Comparison of ENCODE assay signal across 41 cellular contexts in genomic region chr2:94966689-94967088, GRCh38. TPM values are rescaled to one million over a fixed set of nuclear protein-coding genes. Genes with fewer than 3 reads are reported as not detected.
"Had no signal": no experiment of that assay in that cellular context is flagged by ENCODE, and none has a peak within 500 bp of the region (broad histone marks: within the 10 kb centered on the region; RNA-seq: fewer than 3 reads in every experiment).

No MANE protein-coding gene starts in this region.

- DNase-seq: activated effector memory CD4-positive, alpha-beta T cell treated with anti-CD3 and anti-CD28 coated beads, Interleukin-2, amount 50 U/mL, for 16 hours; activated effector memory CD4-positive, alpha-beta T cell treated with Interleukin-2 at 50 U/mL for 16 hours; activated gamma-delta T cell; activated gamma-delta T cell treated with Interleukin-2 at 50 U/mL for 16 hours; activated naive CD4-positive, alpha-beta T cell; activated naive CD4-positive, alpha-beta T cell treated with anti-CD3 and anti-CD28 coated beads for 36 hours; activated naive CD4-positive, alpha-beta T cell treated with anti-CD3 and anti-CD28 coated beads, Interleukin-2, amount 50 U/mL, for 16 hours; activated naive CD4-positive, alpha-beta T cell treated with Interleukin-2 at 50 U/mL for 16 hours; activated naive CD8-positive, alpha-beta T cell treated with anti-CD3 and anti-CD28 coated beads for 36 hours; activated naive CD8-positive, alpha-beta T cell treated with anti-CD3 and anti-CD28 coated beads, Interleukin-2, amount 10 ng/mL, durations not matched to agents 7 days and 5 days; activated naive CD8-positive, alpha-beta T cell treated with anti-CD3 and anti-CD28 coated beads, Interleukin-2, amount 50 U/mL, for 24 hours; activated T-cell treated with anti-CD3 and anti-CD28 coated beads, Interleukin-2, amount 50 U/mL, for 1 hour; activated T-cell treated with anti-CD3 and anti-CD28 coated beads, Interleukin-2, amount 50 U/mL, for 24 hours; activated T-cell treated with anti-CD3 and anti-CD28 coated beads, Interleukin-2, amount 50 U/mL, for 4 hours; activated T-cell treated with anti-CD3 and anti-CD28 coated beads, Interleukin-2, amount 50 U/mL, for 48 hours; activated T-cell treated with anti-CD3 and anti-CD28 coated beads, Interleukin-2, amount 50 U/mL, for 72 hours; adrenal gland; amniotic stem cell; amygdala; anterior cingulate cortex; aorta; body of pancreas; brain microvascular endothelial cell; caudate nucleus; central memory CD4-positive, alpha-beta T cell; cerebellar nuclear complex had no signal

- H3K4me3 Mint-ChIP-seq: activated naive CD4-positive, alpha-beta T cell treated with anti-CD3 and anti-CD28 coated beads for 36 hours; activated naive CD4-positive, alpha-beta T cell treated with anti-CD3 and anti-CD28 coated beads, Interleukin-2, amount 50 U/mL, for 24 hours; activated naive CD8-positive, alpha-beta T cell; activated naive CD8-positive, alpha-beta T cell treated with anti-CD3 and anti-CD28 coated beads for 36 hours; activated naive CD8-positive, alpha-beta T cell treated with anti-CD3 and anti-CD28 coated beads, Interleukin-2, amount 10 ng/mL, durations not matched to agents 7 days and 5 days; activated naive CD8-positive, alpha-beta T cell treated with anti-CD3 and anti-CD28 coated beads, Interleukin-2, amount 50 U/mL, for 24 hours; activated T-cell treated with anti-CD3 and anti-CD28 coated beads, Interleukin-2, amount 50 U/mL, for 24 hours; activated T-cell treated with anti-CD3 and anti-CD28 coated beads, Interleukin-2, amount 50 U/mL, for 4 hours; activated T-cell treated with anti-CD3 and anti-CD28 coated beads, Interleukin-2, amount 50 U/mL, for 72 hours; activated T-helper 1 cell treated with anti-CD3 and anti-CD28 coated beads, Interleukin-12 subunit alpha, Interleukin-12 subunit beta, Interleukin-2, Interleukin-4 antibody, amounts not matched to agents 30 ng/mL and 10 ng/mL and 1 ng/mL, durations not matched to agents 14 hours and 24 hours and 36 hours; activated T-helper 17 cell treated with anti-CD3 and anti-CD28 coated beads, Interleukin-2, amount 50 U/mL, for 72 hours; brain; central memory CD8-positive, alpha-beta T cell had no signal

- H3K9me3 ChIP-seq: adrenal gland, ascending aorta, body of pancreas, breast epithelium had no signal

- H3K36me3 Mint-ChIP-seq: activated naive CD4-positive, alpha-beta T cell treated with anti-CD3 and anti-CD28 coated beads, Interleukin-2, amount 50 U/mL, for 24 hours; activated naive CD4-positive, alpha-beta T cell treated with anti-CD3 and anti-CD28 coated beads, Interleukin-2, amount 50 U/mL, for 72 hours; activated naive CD8-positive, alpha-beta T cell; activated naive CD8-positive, alpha-beta T cell treated with anti-CD3 and anti-CD28 coated beads for 36 hours; activated naive CD8-positive, alpha-beta T cell treated with anti-CD3 and anti-CD28 coated beads, Interleukin-2, amount 10 ng/mL, durations not matched to agents 7 days and 5 days; brain had no signal

- H3K27ac ChIP-seq: adrenal gland, ascending aorta, body of pancreas, brain microvascular endothelial cell, breast epithelium, cardiac muscle cell had no signal

- H3K27ac Mint-ChIP-seq: activated naive CD4-positive, alpha-beta T cell treated with anti-CD3 and anti-CD28 coated beads for 36 hours; activated naive CD4-positive, alpha-beta T cell treated with anti-CD3 and anti-CD28 coated beads, Interleukin-2, amount 50 U/mL, for 24 hours; activated naive CD4-positive, alpha-beta T cell treated with anti-CD3 and anti-CD28 coated beads, Interleukin-2, amount 50 U/mL, for 72 hours; activated naive CD8-positive, alpha-beta T cell; activated naive CD8-positive, alpha-beta T cell treated with anti-CD3 and anti-CD28 coated beads for 36 hours; activated naive CD8-positive, alpha-beta T cell treated with anti-CD3 and anti-CD28 coated beads, Interleukin-2, amount 10 ng/mL, durations not matched to agents 7 days and 5 days; activated naive CD8-positive, alpha-beta T cell treated with anti-CD3 and anti-CD28 coated beads, Interleukin-2, amount 50 U/mL, for 24 hours; activated T-cell treated with anti-CD3 and anti-CD28 coated beads, Interleukin-2, amount 50 U/mL, for 24 hours; activated T-cell treated with anti-CD3 and anti-CD28 coated beads, Interleukin-2, amount 50 U/mL, for 72 hours; activated T-helper 1 cell treated with anti-CD3 and anti-CD28 coated beads, Interleukin-12 subunit alpha, Interleukin-12 subunit beta, Interleukin-2, Interleukin-4 antibody, amounts not matched to agents 30 ng/mL and 10 ng/mL and 1 ng/mL, durations not matched to agents 14 hours and 24 hours and 36 hours; activated T-helper 17 cell treated with anti-CD3 and anti-CD28 coated beads, Interleukin-2, amount 50 U/mL, for 72 hours; activated T-helper 2 cell treated with anti-CD3 and anti-CD28 coated beads, Interferon-gamma antibody, Interleukin-2, Interleukin-4, amounts not matched to agents 10 μg/mL and 5 μg/mL and 100 μg/mL, durations not matched to agents 14 hours and 24 hours and 36 hours; brain had no signal

- ATAC-seq: activated naive CD4-positive, alpha-beta T cell treated with anti-CD3 and anti-CD28 coated beads, Interleukin-2, amount 50 U/mL, for 72 hours; activated naive CD8-positive, alpha-beta T cell treated with anti-CD3 and anti-CD28 coated beads, Interleukin-2, amount 50 U/mL, for 24 hours; activated T-cell treated with anti-CD3 and anti-CD28 coated beads, Interleukin-2, amount 50 U/mL, for 4 hours; activated T-cell treated with anti-CD3 and anti-CD28 coated beads, Interleukin-2, amount 50 U/mL, for 72 hours; activated T-helper 17 cell treated with anti-CD3 and anti-CD28 coated beads, Interleukin-2, amount 50 U/mL, for 72 hours; body of pancreas had no signal

- H3K27me3 ChIP-seq: adrenal gland, ascending aorta, body of pancreas, brain microvascular endothelial cell, cardiac muscle cell had no signal

- H3K4me1 Mint-ChIP-seq: activated naive CD4-positive, alpha-beta T cell treated with anti-CD3 and anti-CD28 coated beads, Interleukin-2, amount 50 U/mL, for 24 hours; activated naive CD8-positive, alpha-beta T cell treated with anti-CD3 and anti-CD28 coated beads for 36 hours; activated naive CD8-positive, alpha-beta T cell treated with anti-CD3 and anti-CD28 coated beads, Interleukin-2, amount 10 ng/mL, durations not matched to agents 7 days and 5 days; activated naive CD8-positive, alpha-beta T cell treated with anti-CD3 and anti-CD28 coated beads, Interleukin-2, amount 50 U/mL, for 24 hours; activated T-helper 17 cell treated with anti-CD3 and anti-CD28 coated beads, Interleukin-2, amount 50 U/mL, for 72 hours; brain; central memory CD8-positive, alpha-beta T cell had no signal

- FAIRE-seq: astrocyte, bronchial epithelial cell had no signal

- H3K9me3 Mint-ChIP-seq: activated naive CD4-positive, alpha-beta T cell treated with anti-CD3 and anti-CD28 coated beads for 36 hours; activated naive CD4-positive, alpha-beta T cell treated with anti-CD3 and anti-CD28 coated beads, Interleukin-2, amount 50 U/mL, for 24 hours; activated naive CD4-positive, alpha-beta T cell treated with anti-CD3 and anti-CD28 coated beads, Interleukin-2, amount 50 U/mL, for 72 hours; activated naive CD8-positive, alpha-beta T cell treated with anti-CD3 and anti-CD28 coated beads for 36 hours; activated naive CD8-positive, alpha-beta T cell treated with anti-CD3 and anti-CD28 coated beads, Interleukin-2, amount 10 ng/mL, durations not matched to agents 7 days and 5 days; activated naive CD8-positive, alpha-beta T cell treated with anti-CD3 and anti-CD28 coated beads, Interleukin-2, amount 50 U/mL, for 24 hours; activated T-cell treated with anti-CD3 and anti-CD28 coated beads, Interleukin-2, amount 50 U/mL, for 24 hours; activated T-cell treated with anti-CD3 and anti-CD28 coated beads, Interleukin-2, amount 50 U/mL, for 4 hours; activated T-cell treated with anti-CD3 and anti-CD28 coated beads, Interleukin-2, amount 50 U/mL, for 72 hours; activated T-helper 1 cell treated with anti-CD3 and anti-CD28 coated beads, Interleukin-12 subunit alpha, Interleukin-12 subunit beta, Interleukin-2, Interleukin-4 antibody, amounts not matched to agents 30 ng/mL and 10 ng/mL and 1 ng/mL, durations not matched to agents 14 hours and 24 hours and 36 hours; activated T-helper 17 cell treated with anti-CD3 and anti-CD28 coated beads, Interleukin-2, amount 50 U/mL, for 72 hours; activated T-helper 2 cell treated with anti-CD3 and anti-CD28 coated beads, Interferon-gamma antibody, Interleukin-2, Interleukin-4, amounts not matched to agents 10 μg/mL and 5 μg/mL and 100 μg/mL, durations not matched to agents 14 hours and 24 hours and 36 hours; central memory CD8-positive, alpha-beta T cell had no signal

- H3K4me3 ChIP-seq: adrenal gland, ascending aorta, body of pancreas, breast epithelium, cardiac muscle cell had no signal

- H3K36me3 ChIP-seq: adrenal gland, ascending aorta, brain microvascular endothelial cell, breast epithelium, cardiac muscle cell had no signal

- H3K4me1 ChIP-seq: adrenal gland, ascending aorta, body of pancreas, breast epithelium had no signal

RNA-seq across cellular contexts. Expression of gene MAL, which starts 58.8 kb away (rescaled TPM):
- total RNA-seq: ascending aorta, body of pancreas, cardiac muscle cell, cerebellum, chondrocyte had no signal
- polyA plus RNA-seq: cardiac muscle cell had no signal
